Comparison of ENCODE assay signal across 15 cellular contexts in genomic region chr9:133886563-133887501, GRCh38.
A peak's percentile ranks its signal among the peaks of the same experiment; 100 is the strongest.
DNase-seq lines count a peak whose midpoint lies in the region; ATAC-seq and TF ChIP-seq lines count a peak whose summit lies in the region.
"Had no signal": no experiment of that assay in that cellular context is flagged by ENCODE, and none has a peak within 500 bp of the region (broad histone marks: within the 10 kb centered on the region; RNA-seq: fewer than 3 reads in every experiment).

No MANE protein-coding gene starts in this region.

- H3K36me3 Mint-ChIP-seq in chondrocyte (ENCODE audit: low read depth) (no peaks in the 10 kb centered on the region), progenitor cell of endocrine pancreas (ENCODE audit: insufficient read depth) (no peaks in the 10 kb centered on the region), endothelial cell (ENCODE audit: low read depth, unreplicated experiment) (peaks cover 9% of the 10 kb centered on the region)
- H3K36me3 Mint-ChIP-seq: activated naive CD8-positive, alpha-beta T cell treated with anti-CD3 and anti-CD28 coated beads for 36 hours; naive B cell had no signal

- peaks cover 48% of the 10 kb centered on the region for H3K4me1 Mint-ChIP-seq in chondrocyte (ENCODE audit: low read depth)
- H3K4me1 Mint-ChIP-seq in progenitor cell of endocrine pancreas (ENCODE audit: low read depth): peaks cover 62% of the 10 kb centered on the region
- H3K4me1 Mint-ChIP-seq in endothelial cell (ENCODE audit: unreplicated experiment): peaks cover 4% of the 10 kb centered on the region
- H3K4me1 Mint-ChIP-seq: activated naive CD8-positive, alpha-beta T cell treated with anti-CD3 and anti-CD28 coated beads for 36 hours; activated T-helper 17 cell treated with anti-CD3 and anti-CD28 coated beads, Interleukin-2, amount 50 U/mL, for 72 hours had no signal

- no peak for TF ChIP-seq POLR2A in GM18505 (IDR thresholded peaks at IDR 0.05; ENCODE audit: borderline replicate concordance, extremely low read depth, insufficient read depth, insufficient read length)

- H3K27me3 Mint-ChIP-seq in chondrocyte (ENCODE audit: low read depth): no peaks in the 10 kb centered on the region
- H3K27me3 Mint-ChIP-seq in progenitor cell of endocrine pancreas: no peaks in the 10 kb centered on the region
- H3K27me3 Mint-ChIP-seq in endothelial cell (ENCODE audit: unreplicated experiment): peaks cover 3% of the 10 kb centered on the region
- H3K27me3 Mint-ChIP-seq: activated naive CD8-positive, alpha-beta T cell treated with anti-CD3 and anti-CD28 coated beads for 36 hours; activated T-helper 17 cell treated with anti-CD3 and anti-CD28 coated beads, Interleukin-2, amount 50 U/mL, for 72 hours; naive B cell had no signal

- no peak for ATAC-seq in GM18505 (IDR thresholded peaks at IDR 0.05; ENCODE audit: unreplicated experiment)
- ATAC-seq: activated T-helper 17 cell treated with anti-CD3 and anti-CD28 coated beads, Interleukin-2, amount 50 U/mL, for 72 hours had no signal

- peak; percentile 34 for DNase-seq in NCI-H1092 treated with DMSO at 0.1 percent for 48 hours (lab: John Stamatoyannopoulos, UW)
- DNase-seq in NCI-H1092 (lab: John Stamatoyannopoulos, UW): no peak
- peak; percentile 92 for DNase-seq in NCI-H748 (lab: John Stamatoyannopoulos, UW; ENCODE audit: unreplicated experiment)
- DNase-seq in chondrocyte (ENCODE audit: low spot score): no peak
- no peak for DNase-seq in progenitor cell of endocrine pancreas (ENCODE audit: low spot score, unreplicated experiment)
- no peak for DNase-seq in endothelial cell (ENCODE audit: low spot score)
- DNase-seq in 8988T: no peak
- DNase-seq: activated naive CD8-positive, alpha-beta T cell treated with anti-CD3 and anti-CD28 coated beads for 36 hours; DMS 273 treated with DMSO at 0.1 percent for 48 hours; naive B cell; Peyer's patch; SK-N-SH; T-helper 9 cell had no signal

- no peak for TF ChIP-seq CTCF in chondrocyte (IDR thresholded peaks at IDR 0.05)
- TF ChIP-seq CTCF in progenitor cell of endocrine pancreas (IDR thresholded peaks at IDR 0.05; ENCODE audit: unreplicated experiment): no peak
- no peak for TF ChIP-seq CTCF in endothelial cell (IDR thresholded peaks at IDR 0.05; ENCODE audit: unreplicated experiment)

- peak overlapping the region; percentile 51 for H3K27ac Mint-ChIP-seq in chondrocyte (ENCODE audit: unreplicated experiment)
- peak overlapping the region; percentile 33 for H3K27ac Mint-ChIP-seq in progenitor cell of endocrine pancreas
- no peak overlapping the region for H3K27ac Mint-ChIP-seq in endothelial cell (ENCODE audit: unreplicated experiment)
- H3K27ac Mint-ChIP-seq: activated naive CD8-positive, alpha-beta T cell treated with anti-CD3 and anti-CD28 coated beads for 36 hours; activated T-helper 17 cell treated with anti-CD3 and anti-CD28 coated beads, Interleukin-2, amount 50 U/mL, for 72 hours had no signal

- H3K4me3 Mint-ChIP-seq in chondrocyte (ENCODE audit: unreplicated experiment): no peak overlapping the region
- no peak overlapping the region for H3K4me3 Mint-ChIP-seq in progenitor cell of endocrine pancreas (ENCODE audit: low read depth)
- H3K4me3 Mint-ChIP-seq in endothelial cell (ENCODE audit: unreplicated experiment): no peak overlapping the region
- H3K4me3 Mint-ChIP-seq: activated naive CD8-positive, alpha-beta T cell treated with anti-CD3 and anti-CD28 coated beads for 36 hours; activated T-helper 17 cell treated with anti-CD3 and anti-CD28 coated beads, Interleukin-2, amount 50 U/mL, for 72 hours; naive B cell had no signal

- H3K9me3 Mint-ChIP-seq in chondrocyte (ENCODE audit: low read depth): no peaks in the 10 kb centered on the region
- no peaks in the 10 kb centered on the region for H3K9me3 Mint-ChIP-seq in progenitor cell of endocrine pancreas (ENCODE audit: low read depth)
- H3K9me3 Mint-ChIP-seq in endothelial cell (ENCODE audit: unreplicated experiment): no peaks in the 10 kb centered on the region
- H3K9me3 Mint-ChIP-seq: activated naive CD8-positive, alpha-beta T cell treated with anti-CD3 and anti-CD28 coated beads for 36 hours; activated T-helper 17 cell treated with anti-CD3 and anti-CD28 coated beads, Interleukin-2, amount 50 U/mL, for 72 hours; naive B cell had no signal

Comparison
In these comparisons a context has a peak if more than half of its experiments do, and no peak if none do; other contexts are left out.
1. DNase-seq: peak in NCI-H1092 treated with DMSO at 0.1 percent for 48 hours (single experiment) and NCI-H748 (single experiment); none in NCI-H1092 (single experiment), chondrocyte (single experiment), progenitor cell of endocrine pancreas (single experiment), endothelial cell (single experiment) and 8988T (single experiment).